In the genomic region with DNA sequence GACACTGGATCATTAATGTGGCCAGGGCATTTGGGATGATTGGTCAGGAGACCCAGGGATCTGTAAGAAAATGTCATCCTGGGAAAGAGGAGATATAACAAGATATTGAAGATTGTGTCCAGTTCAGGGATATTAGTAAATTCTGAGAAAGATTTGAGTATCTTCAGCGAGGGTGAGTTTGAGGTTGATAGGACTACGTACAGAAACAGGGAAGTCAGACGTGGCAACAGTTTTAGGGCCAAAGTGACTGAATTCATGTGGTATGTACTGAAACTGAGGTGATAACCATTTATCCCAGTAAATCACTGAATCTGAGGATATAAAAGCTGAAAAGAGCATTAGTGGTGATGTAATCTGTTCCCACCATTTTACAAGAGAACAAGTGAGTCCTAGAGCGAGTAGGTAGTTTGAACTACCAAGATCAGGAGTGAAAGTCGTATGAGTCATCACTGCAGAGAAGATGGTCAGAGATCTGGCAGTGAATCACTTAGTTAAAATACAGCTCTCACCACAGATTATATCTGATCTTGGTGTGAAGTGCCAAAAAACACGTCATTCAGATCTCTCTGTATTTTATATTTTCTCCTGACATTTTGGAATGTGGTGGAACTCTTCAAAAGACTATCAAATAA, we compare ENCODE assay signal across 8 cellular contexts.
DNase-seq lines count a peak whose midpoint lies in the region; ATAC-seq and TF ChIP-seq lines count a peak whose summit lies in the region.

No MANE protein-coding gene starts in this region.

- DNase-seq in Caki2 (ENCODE audit: low read depth): peak; percentile 80
- DNase-seq in kidney epithelial cell (ENCODE audit: low read depth): peak; percentile 92
- DNase-seq in central memory CD4-positive, alpha-beta T cell: no peak
- DNase-seq in tibial nerve (ENCODE audit: low spot score in 2 of 2): no peak
- no peak for DNase-seq in activated CD4-positive, alpha-beta memory T cell treated with anti-CD3 and anti-CD28 coated beads, Interleukin-2, amount 10 ng/mL, durations not matched to agents 7 days and 5 days

- no peak overlapping the region for H3K4me3 Mint-ChIP-seq in activated CD4-positive, alpha-beta memory T cell treated with anti-CD3 and anti-CD28 coated beads, Interleukin-2, amount 10 ng/mL, durations not matched to agents 7 days and 5 days

- H3K9me3 Mint-ChIP-seq in activated CD4-positive, alpha-beta memory T cell treated with anti-CD3 and anti-CD28 coated beads, Interleukin-2, amount 10 ng/mL, durations not matched to agents 7 days and 5 days: peaks cover 10% of the 10 kb centered on the region

- 64 to 69% methylated on average over 6 of the region's 6 CpGs for WGBS in tibial nerve, 2 donors

- peaks cover 3% of the 10 kb centered on the region for H3K4me1 Mint-ChIP-seq in activated CD4-positive, alpha-beta memory T cell treated with anti-CD3 and anti-CD28 coated beads, Interleukin-2, amount 10 ng/mL, durations not matched to agents 7 days and 5 days

- H3K27ac ChIP-seq in tibial nerve: peak overlapping the region in 2 of 4 donors; percentile 46 to 75

- in situ Hi-C loops in Caki2 (cut with HindIII; ENCODE audit: low pct_unique_long_range_greater_than_20kb, low sequenced_read_pairs): no loop called here

- TF ChIP-seq CTCF in kidney epithelial cell (IDR thresholded peaks at IDR 0.05; ENCODE audit: insufficient read depth, low read length, poor library complexity, severe bottlenecking): no peak
- no peak for TF ChIP-seq CTCF in tibial nerve (IDR thresholded peaks at IDR 0.05)

- CTCF ChIA-PET in activated CD4-positive, alpha-beta memory T cell treated with anti-CD3 and anti-CD28 coated beads, Interleukin-2, amount 10 ng/mL, durations not matched to agents 7 days and 5 days (lab: Charles Lee): no interaction called here

- ATAC-seq in GM19397 (IDR thresholded peaks at IDR 0.05; ENCODE audit: unreplicated experiment): peak; percentile 99
- ATAC-seq in HG03196 (IDR thresholded peaks at IDR 0.05; ENCODE audit: unreplicated experiment): peak; percentile 100
- peak; percentile 96 for ATAC-seq in SK-N-SH treated with all-trans-retinoic acid at 6 μM for 48 hours

- H3K36me3 ChIP-seq in kidney epithelial cell (ENCODE audit: control insufficient read depth, insufficient read depth, low read length) (no peaks in the 10 kb centered on the region), tibial nerve (no peaks in the 10 kb centered on the region)

- H3K27me3 ChIP-seq in kidney epithelial cell (ENCODE audit: control insufficient read depth, insufficient read depth, low read length) (no peaks in the 10 kb centered on the region), tibial nerve (no peaks in the 10 kb centered on the region)

- peaks cover 0 to 3% (median 0%) of the 10 kb centered on the region in 4 donors for H3K4me1 ChIP-seq in tibial nerve

- H3K27ac Mint-ChIP-seq in activated CD4-positive, alpha-beta memory T cell treated with anti-CD3 and anti-CD28 coated beads, Interleukin-2, amount 10 ng/mL, durations not matched to agents 7 days and 5 days: no peak overlapping the region

- peaks cover 0 to 4% (median 0%) of the 10 kb centered on the region in 4 donors for H3K9me3 ChIP-seq in tibial nerve

- H3K4me3 ChIP-seq in kidney epithelial cell (ENCODE audit: low read depth, low read length) (no peak overlapping the region), tibial nerve (no peak overlapping the region)

- POLR2A ChIA-PET in activated CD4-positive, alpha-beta memory T cell treated with anti-CD3 and anti-CD28 coated beads, Interleukin-2, amount 10 ng/mL, durations not matched to agents 7 days and 5 days (lab: Charles Lee): no interaction called here

- H3K36me3 Mint-ChIP-seq in activated CD4-positive, alpha-beta memory T cell treated with anti-CD3 and anti-CD28 coated beads, Interleukin-2, amount 10 ng/mL, durations not matched to agents 7 days and 5 days (ENCODE audit: low read depth): no peaks in the 10 kb centered on the region

- H3K27me3 Mint-ChIP-seq in activated CD4-positive, alpha-beta memory T cell treated with anti-CD3 and anti-CD28 coated beads, Interleukin-2, amount 10 ng/mL, durations not matched to agents 7 days and 5 days: no peaks in the 10 kb centered on the region

- no peak for TF ChIP-seq POLR2A in tibial nerve (IDR thresholded peaks at IDR 0.05)

- peak in 1 of 2 donors; percentile 19 for TF ChIP-seq EP300 in tibial nerve (IDR thresholded peaks at IDR 0.05)

TF ChIP-seq in SK-N-SH treated with all-trans-retinoic acid at 6 μM for 48 hours, 23 proteins besides CTCF, POLR2A, EP300 and RAD21 (continues in another document):
- TF ChIP-seq, protein P1, sequence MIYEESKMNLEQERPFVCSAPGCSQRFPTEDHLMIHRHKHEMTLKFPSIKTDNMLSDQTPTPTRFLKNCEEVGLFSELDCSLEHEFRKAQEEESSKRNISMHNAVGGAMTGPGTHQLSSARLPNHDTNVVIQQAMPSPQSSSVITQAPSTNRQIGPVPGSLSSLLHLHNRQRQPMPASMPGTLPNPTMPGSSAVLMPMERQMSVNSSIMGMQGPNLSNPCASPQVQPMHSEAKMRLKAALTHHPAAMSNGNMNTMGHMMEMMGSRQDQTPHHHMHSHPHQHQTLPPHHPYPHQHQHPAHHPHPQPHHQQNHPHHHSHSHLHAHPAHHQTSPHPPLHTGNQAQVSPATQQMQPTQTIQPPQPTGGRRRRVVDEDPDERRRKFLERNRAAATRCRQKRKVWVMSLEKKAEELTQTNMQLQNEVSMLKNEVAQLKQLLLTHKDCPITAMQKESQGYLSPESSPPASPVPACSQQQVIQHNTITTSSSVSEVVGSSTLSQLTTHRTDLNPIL (CRISPR knock-in tag; IDR thresholded peaks at IDR 0.05; ENCODE audit: low read depth): peak; percentile 98
- TF ChIP-seq ISL1 (CRISPR knock-in tag; IDR thresholded peaks at IDR 0.05) (peak; percentile 98), ARNTL (CRISPR knock-in tag; IDR thresholded peaks at IDR 0.05; ENCODE audit: borderline replicate concordance, low read depth) (no peak), ESRRG (CRISPR knock-in tag; IDR thresholded peaks at IDR 0.05) (no peak), RARB (CRISPR knock-in tag; IDR thresholded peaks at IDR 0.05) (peak; percentile 81; the same call in 1 of the 2 replicates), ZNF565 (CRISPR knock-in tag; conservative IDR thresholded peaks at IDR 0.05; ENCODE audit: low read depth) (no peak), TCF4 (CRISPR knock-in tag; IDR thresholded peaks at IDR 0.05; ENCODE audit: borderline replicate concordance) (no peak; the same call in 1 of the 2 replicates), TSHZ2 (CRISPR knock-in tag; IDR thresholded peaks at IDR 0.05) (no peak), OSR1 (CRISPR knock-in tag; IDR thresholded peaks at IDR 0.05) (no peak), BACH2 (CRISPR knock-in tag; IDR thresholded peaks at IDR 0.05; ENCODE audit: borderline replicate concordance) (no peak), ZC3H10 (CRISPR knock-in tag; IDR thresholded peaks at IDR 0.05) (peak; percentile 98), GLIS3 (CRISPR knock-in tag; IDR thresholded peaks at IDR 0.05) (no peak), TOX (CRISPR knock-in tag; IDR thresholded peaks at IDR 0.05; ENCODE audit: borderline replicate concordance) (peak; percentile 96), PPARA (CRISPR knock-in tag; IDR thresholded peaks at IDR 0.05; ENCODE audit: borderline replicate concordance) (no peak), CSDC2 (CRISPR knock-in tag; IDR thresholded peaks at IDR 0.05) (no peak), SNAI2 (CRISPR knock-in tag; IDR thresholded peaks at IDR 0.05) (peak; percentile 39; the same call in 1 of the 2 replicates), ZNF8 (CRISPR knock-in tag; IDR thresholded peaks at IDR 0.05) (no peak), ZNF70 (CRISPR knock-in tag; IDR thresholded peaks at IDR 0.05) (no peak), ZFP3 (CRISPR knock-in tag; IDR thresholded peaks at IDR 0.05) (no peak; the same call in 1 of the 2 replicates)
- TF ChIP-seq, protein P2, sequence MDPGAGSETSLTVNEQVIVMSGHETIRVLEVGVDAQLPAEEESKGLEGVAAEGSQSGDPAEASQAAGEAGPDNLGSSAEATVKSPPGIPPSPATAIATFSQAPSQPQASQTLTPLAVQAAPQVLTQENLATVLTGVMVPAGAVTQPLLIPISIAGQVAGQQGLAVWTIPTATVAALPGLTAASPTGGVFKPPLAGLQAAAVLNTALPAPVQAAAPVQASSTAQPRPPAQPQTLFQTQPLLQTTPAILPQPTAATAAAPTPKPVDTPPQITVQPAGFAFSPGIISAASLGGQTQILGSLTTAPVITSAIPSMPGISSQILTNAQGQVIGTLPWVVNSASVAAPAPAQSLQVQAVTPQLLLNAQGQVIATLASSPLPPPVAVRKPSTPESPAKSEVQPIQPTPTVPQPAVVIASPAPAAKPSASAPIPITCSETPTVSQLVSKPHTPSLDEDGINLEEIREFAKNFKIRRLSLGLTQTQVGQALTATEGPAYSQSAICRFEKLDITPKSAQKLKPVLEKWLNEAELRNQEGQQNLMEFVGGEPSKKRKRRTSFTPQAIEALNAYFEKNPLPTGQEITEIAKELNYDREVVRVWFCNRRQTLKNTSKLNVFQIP (CRISPR knock-in tag; IDR thresholded peaks at IDR 0.05; ENCODE audit: borderline replicate concordance, low read depth): peak; percentile 93; the same call in 1 of the 2 replicates

Comparison
In these comparisons a context has a peak if more than half of its experiments do, and no peak if none do; other contexts are left out.
1. DNase-seq: peak in Caki2 (single experiment) and kidney epithelial cell (single experiment); none in central memory CD4-positive, alpha-beta T cell (single experiment), tibial nerve (0 of 2) and activated CD4-positive, alpha-beta memory T cell treated with anti-CD3 and anti-CD28 coated beads, Interleukin-2, amount 10 ng/mL, durations not matched to agents 7 days and 5 days (single experiment).
2. Peak in every context shown above with its lines, with median percentiles within 50 percentile points of each other: ATAC-seq.